Comparison of ENCODE assay signal across 1 cellular context in genomic region chr11:7677071-7677470, GRCh38.
TF ChIP-seq lines count a peak whose summit lies in the region.

No MANE protein-coding gene starts in this region.

TF ChIP-seq in K562, 482 proteins besides CTCF, POLR2A, EP300 and RAD21:
- TF ChIP-seq EGR1 (conservative IDR thresholded peaks at IDR 0.05) (no peak), SPI1 (IDR thresholded peaks at IDR 0.05; ENCODE audit: borderline replicate concordance, low read depth, low read length) (peak; percentile 40; the same call in 1 of the 2 replicates)
